35 cellular contexts compared by ENCODE assay signal in the genomic region with DNA sequence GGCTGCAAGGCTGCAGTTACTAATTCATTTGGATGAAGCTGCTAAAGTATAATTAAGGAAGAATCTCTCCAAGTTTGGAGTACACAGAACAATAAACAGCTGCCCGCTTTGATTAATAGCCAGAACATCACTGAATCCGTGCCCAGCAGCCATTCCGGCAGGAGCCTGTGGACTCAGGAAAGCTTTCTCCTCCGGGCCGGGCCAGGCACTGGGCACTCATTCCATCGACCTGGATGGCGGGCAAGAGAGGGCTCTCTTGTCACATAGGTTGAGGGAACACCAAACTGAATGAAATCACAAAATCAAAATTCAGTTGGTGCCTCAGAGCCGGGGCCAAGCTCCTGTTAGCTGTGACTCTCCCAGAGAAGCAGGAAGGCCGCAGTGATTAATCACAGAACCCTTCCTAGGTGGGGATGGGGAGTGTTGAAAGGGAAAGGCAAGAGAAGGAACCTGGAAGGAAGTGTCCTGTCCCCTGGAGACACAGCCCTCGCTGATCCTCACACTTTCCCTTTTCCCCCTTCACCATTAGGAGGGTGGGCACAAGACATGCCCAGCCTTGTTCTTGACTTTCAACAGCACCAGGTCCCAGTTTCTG.
"Had no signal": no experiment of that assay in that cellular context is flagged by ENCODE, and none has a peak within 500 bp of the region (broad histone marks: within the 10 kb centered on the region; RNA-seq: fewer than 3 reads in every experiment).

No MANE protein-coding gene starts in this region.

- H3K36me3 ChIP-seq: ascending aorta, MG63, Peyer's patch had no signal

- H3K9me3 ChIP-seq: ascending aorta, MG63, Peyer's patch had no signal

- H3K4me1 ChIP-seq: ascending aorta, Peyer's patch had no signal

- H3K4me3 ChIP-seq: ascending aorta, MG63, Peyer's patch had no signal

- H3K27ac ChIP-seq: ascending aorta, Peyer's patch, VCaP had no signal

- DNase-seq: activated B cell treated with CpG ODN at 0.5 μM for 24 hours; activated CD4-positive, alpha-beta memory T cell treated with anti-CD3 and anti-CD28 coated beads for 36 hours; activated CD4-positive, alpha-beta T cell treated with anti-CD3 and anti-CD28 coated beads for 4 hours; activated CD4-positive, alpha-beta T cell treated with anti-CD3 and anti-CD28 coated beads, Interleukin-2, amount 50 U/mL, for 1 hour; activated CD4-positive, CD25-positive, alpha-beta regulatory T cell treated with anti-CD3 and anti-CD28 coated beads, Interleukin-2, amount 50 U/mL, for 72 hours; activated CD8-positive, alpha-beta memory T cell treated with anti-CD3 and anti-CD28 coated beads, Interleukin-2, amount 50 U/mL, for 4 hours; activated naive CD8-positive, alpha-beta T cell treated with anti-CD3 and anti-CD28 coated beads, Interleukin-2, amount 10 ng/mL, durations not matched to agents 7 days and 5 days; activated T-cell treated with anti-CD3 and anti-CD28 coated beads for 4 hours; activated T-cell treated with anti-CD3 and anti-CD28 coated beads, Interleukin-2, amount 50 U/mL, for 4 hours; amygdala; central memory CD4-positive, alpha-beta T cell; Karpas-422; KBM-7; MG63; NCI-H1092; NCI-H1417; NCI-H146; NCI-H187; NCI-H2029 treated with DMSO at 0.1 percent for 48 hours; NCI-H2107; NCI-H2171; NCI-H510A; NCI-H526; NCI-H748 treated with DMSO at 0.1 percent for 48 hours; NK-92 treated with Interleukin-12 subunit alpha and Interleukin-12 subunit beta, amount 100 ng/mL, for 24 hours; PC-3; Peyer's patch; Right ventricle myocardium superior; RPMI8226; SW 1271; T-helper 1 cell; T-helper 2 cell; T-helper 9 cell had no signal

- H3K27me3 ChIP-seq: ascending aorta, MG63, Peyer's patch had no signal

- ATAC-seq: activated T-cell treated with anti-CD3 and anti-CD28 coated beads, Interleukin-2, amount 50 U/mL, for 4 hours; PC-3 had no signal
